14 cellular contexts compared by ENCODE assay signal in genomic region chr2:173187911-173188788, GRCh38.
DNase-seq lines count a peak whose midpoint lies in the region; ATAC-seq and TF ChIP-seq lines count a peak whose summit lies in the region.
"Had no signal": no experiment of that assay in that cellular context is flagged by ENCODE, and none has a peak within 500 bp of the region (broad histone marks: within the 10 kb centered on the region; RNA-seq: fewer than 3 reads in every experiment).

No MANE protein-coding gene starts in this region.

- H3K36me3 Mint-ChIP-seq in activated T-helper 1 cell treated with anti-CD3 and anti-CD28 coated beads, Interleukin-12 subunit alpha, Interleukin-12 subunit beta, Interleukin-2, Interleukin-4 antibody, amounts not matched to agents 30 ng/mL and 10 ng/mL and 1 ng/mL, durations not matched to agents 14 hours and 24 hours and 36 hours (ENCODE audit: low read depth): peaks cover 11% of the 10 kb centered on the region

- DNase-seq in AG08396 (ENCODE audit: low spot score): peak; percentile 10
- peak; percentile 40 for DNase-seq in LHCN-M2 (ENCODE audit: low read depth)
- DNase-seq in epithelial cell of esophagus (ENCODE audit: low read depth): peak; percentile 34
- DNase-seq in midbrain (lab: John Stamatoyannopoulos, UW): peak; percentile 51
- DNase-seq in activated T-helper 1 cell treated with anti-CD3 and anti-CD28 coated beads, Interleukin-12 subunit alpha, Interleukin-12 subunit beta, Interleukin-2, Interleukin-4 antibody, amounts not matched to agents 30 ng/mL and 10 ng/mL and 1 ng/mL, durations not matched to agents 14 hours and 24 hours and 36 hours (ENCODE audit: low spot score): no peak
- DNase-seq in activated CD4-positive, alpha-beta T cell treated with anti-CD3 and anti-CD28 coated beads for 48 hours: no peak
- DNase-seq: activated CD8-positive, alpha-beta memory T cell treated with anti-CD3 and anti-CD28 coated beads, Interleukin-2, amount 50 U/mL, for 4 hours; colonic mucosa; NCI-H2107; retina had no signal

- H3K4me3 Mint-ChIP-seq in activated T-helper 1 cell treated with anti-CD3 and anti-CD28 coated beads, Interleukin-12 subunit alpha, Interleukin-12 subunit beta, Interleukin-2, Interleukin-4 antibody, amounts not matched to agents 30 ng/mL and 10 ng/mL and 1 ng/mL, durations not matched to agents 14 hours and 24 hours and 36 hours: no peak overlapping the region

- ATAC-seq in HG02973 (IDR thresholded peaks at IDR 0.05; ENCODE audit: unreplicated experiment): no peak
- no peak for ATAC-seq in HG03571 (IDR thresholded peaks at IDR 0.05; ENCODE audit: unreplicated experiment)
- ATAC-seq: HCT116 had no signal

- H3K9me3 Mint-ChIP-seq in activated T-helper 1 cell treated with anti-CD3 and anti-CD28 coated beads, Interleukin-12 subunit alpha, Interleukin-12 subunit beta, Interleukin-2, Interleukin-4 antibody, amounts not matched to agents 30 ng/mL and 10 ng/mL and 1 ng/mL, durations not matched to agents 14 hours and 24 hours and 36 hours: no peaks in the 10 kb centered on the region

- no peak overlapping the region for H3K27ac Mint-ChIP-seq in activated T-helper 1 cell treated with anti-CD3 and anti-CD28 coated beads, Interleukin-12 subunit alpha, Interleukin-12 subunit beta, Interleukin-2, Interleukin-4 antibody, amounts not matched to agents 30 ng/mL and 10 ng/mL and 1 ng/mL, durations not matched to agents 14 hours and 24 hours and 36 hours

- no peak overlapping the region for H3K4me3 ChIP-seq in epithelial cell of esophagus (ENCODE audit: low read length)
- H3K4me3 ChIP-seq: colonic mucosa, SK-N-MC had no signal

- no peaks in the 10 kb centered on the region for H3K4me1 Mint-ChIP-seq in activated T-helper 1 cell treated with anti-CD3 and anti-CD28 coated beads, Interleukin-12 subunit alpha, Interleukin-12 subunit beta, Interleukin-2, Interleukin-4 antibody, amounts not matched to agents 30 ng/mL and 10 ng/mL and 1 ng/mL, durations not matched to agents 14 hours and 24 hours and 36 hours (ENCODE audit: low read depth)

- intact Hi-C loops in activated T-helper 1 cell treated with anti-CD3 and anti-CD28 coated beads, Interleukin-12 subunit alpha, Interleukin-12 subunit beta, Interleukin-2, Interleukin-4 antibody, amounts not matched to agents 30 ng/mL and 10 ng/mL and 1 ng/mL, durations not matched to agents 14 hours and 24 hours and 36 hours (cut with micrococcal nuclease): no loop called here

- peaks cover 2% of the 10 kb centered on the region for H3K27me3 Mint-ChIP-seq in activated T-helper 1 cell treated with anti-CD3 and anti-CD28 coated beads, Interleukin-12 subunit alpha, Interleukin-12 subunit beta, Interleukin-2, Interleukin-4 antibody, amounts not matched to agents 30 ng/mL and 10 ng/mL and 1 ng/mL, durations not matched to agents 14 hours and 24 hours and 36 hours (ENCODE audit: insufficient read depth)

- TF ChIP-seq CTCF in epithelial cell of esophagus (IDR thresholded peaks at IDR 0.05; ENCODE audit: insufficient read depth, low read depth, low read length, missing control alignments): no peak

Comparison
In these comparisons a context has a peak if more than half of its experiments do, and no peak if none do; other contexts are left out.
1. DNase-seq: peak in AG08396 (single experiment), LHCN-M2 (single experiment), epithelial cell of esophagus (single experiment) and midbrain (single experiment); none in activated T-helper 1 cell treated with anti-CD3 and anti-CD28 coated beads, Interleukin-12 subunit alpha, Interleukin-12 subunit beta, Interleukin-2, Interleukin-4 antibody, amounts not matched to agents 30 ng/mL and 10 ng/mL and 1 ng/mL, durations not matched to agents 14 hours and 24 hours and 36 hours (single experiment) and activated CD4-positive, alpha-beta T cell treated with anti-CD3 and anti-CD28 coated beads for 48 hours (single experiment).